Comparison of ENCODE assay signal across 22 cellular contexts in genomic region chr2:167333245-167333644, GRCh38. TPM values are rescaled to one million over a fixed set of nuclear protein-coding genes. Genes with fewer than 3 reads are reported as not detected.
DNase-seq lines count a peak whose midpoint lies in the region; ATAC-seq and TF ChIP-seq lines count a peak whose summit lies in the region.
"Had no signal": no experiment of that assay in that cellular context is flagged by ENCODE, and none has a peak within 500 bp of the region (broad histone marks: within the 10 kb centered on the region; RNA-seq: fewer than 3 reads in every experiment).

No MANE protein-coding gene starts in this region.

- peak; percentile 0 for DNase-seq in GM23248
- DNase-seq in choroid plexus epithelial cell (ENCODE audit: low read depth), result peak; percentile 26
- DNase-seq in mucosa of descending colon, result no peak
- DNase-seq: activated CD4-positive, alpha-beta T cell treated with anti-CD3 and anti-CD28 coated beads, Interleukin-2, amount 10 ng/mL, durations not matched to agents 24 days and 14 days; activated CD8-positive, alpha-beta memory T cell treated with anti-CD3 and anti-CD28 coated beads, Interleukin-2, amount 50 U/mL, for 48 hours; activated gamma-delta T cell; AML-193; amniotic stem cell; Caco-2; gastrocnemius medialis; GDM1; H7; MV-4-11; NCI-H2029 treated with DMSO at 0.1 percent for 48 hours; NCI-H748 treated with DMSO at 0.1 percent for 48 hours; testis had no signal

- H3F3A ChIP-seq in GM23248 (ENCODE audit: insufficient read depth) (no peaks in the 10 kb centered on the region), Loucy (ENCODE audit: low read depth) (no peaks in the 10 kb centered on the region)

- no peaks in the 10 kb centered on the region for H4K20me1 ChIP-seq in GM23248 (ENCODE audit: insufficient read depth)
- H4K20me1 ChIP-seq in Loucy (ENCODE audit: insufficient read depth, low read length, poor library complexity, severe bottlenecking), result no peaks in the 10 kb centered on the region

- H3K36me3 ChIP-seq in GM23248 (ENCODE audit: low read depth), result no peaks in the 10 kb centered on the region
- no peaks in the 10 kb centered on the region for H3K36me3 ChIP-seq in Loucy (ENCODE audit: insufficient read depth, low read length)
- no peaks in the 10 kb centered on the region for H3K36me3 ChIP-seq in mucosa of descending colon (ENCODE audit: low read depth)
- H3K36me3 ChIP-seq: gastrocnemius medialis had no signal

- H3K79me2 ChIP-seq in GM23248 (ENCODE audit: insufficient read depth) (no peaks in the 10 kb centered on the region), Loucy (ENCODE audit: insufficient read depth, low read length) (no peaks in the 10 kb centered on the region)

- TF ChIP-seq CTCF in Loucy (conservative IDR thresholded peaks at IDR 0.05; ENCODE audit: low read length) (peak; percentile 29; the same call in 1 of the 2 replicates), choroid plexus epithelial cell (conservative IDR thresholded peaks at IDR 0.05; ENCODE audit: low read depth, low read length) (peak; percentile 44), mucosa of descending colon (IDR thresholded peaks at IDR 0.05) (no peak)

- 54 to 60% methylated on average over 3 of the region's 3 CpGs for WGBS in GM23248 (ENCODE audit: low coverage in 1 of 2, low lambda C conversion rate in 2 of 2, missing lambda C conversion rate in 2 of 2), 2 experiments

- H3K4me2 ChIP-seq in GM23248 (ENCODE audit: unreplicated experiment), result no peak overlapping the region
- H3K4me2 ChIP-seq in Loucy (ENCODE audit: low read depth, low read length, poor library complexity, severe bottlenecking), result no peak overlapping the region
- H3K4me2 ChIP-seq: smooth muscle cell had no signal

- H3K27me3 ChIP-seq in GM23248 (replicated peaks; ENCODE audit: insufficient read depth) (no peaks in the 10 kb centered on the region), Loucy (ENCODE audit: insufficient read depth, low read length, poor library complexity, severe bottlenecking) (no peaks in the 10 kb centered on the region)
- H3K27me3 ChIP-seq: gastrocnemius medialis, testis had no signal

- H3K9ac ChIP-seq in GM23248 (no peak overlapping the region), Loucy (ENCODE audit: low read depth, low read length, poor library complexity, severe bottlenecking) (no peak overlapping the region)

- H3K4me1 ChIP-seq in GM23248 (ENCODE audit: insufficient read depth) (no peaks in the 10 kb centered on the region), Loucy (ENCODE audit: insufficient read depth, low read length, poor library complexity, severe bottlenecking) (no peaks in the 10 kb centered on the region), mucosa of descending colon (ENCODE audit: low read depth) (peaks cover 29% of the 10 kb centered on the region)
- H3K4me1 ChIP-seq: Caco-2, gastrocnemius medialis, testis had no signal

- H3K27ac ChIP-seq in GM23248, result no peak overlapping the region
- H3K27ac ChIP-seq: gastrocnemius medialis, testis had no signal

- H2AFZ ChIP-seq in GM23248 (no peak overlapping the region), Loucy (ENCODE audit: low read length) (no peak overlapping the region)

- ATAC-seq in mucosa of descending colon (peak; percentile 44), HG02798 (IDR thresholded peaks at IDR 0.05; ENCODE audit: poor library complexity, unreplicated experiment) (no peak), HG02759 (IDR thresholded peaks at IDR 0.05; ENCODE audit: unreplicated experiment) (no peak), GM19328 (IDR thresholded peaks at IDR 0.05; ENCODE audit: unreplicated experiment) (no peak), HG03432 (IDR thresholded peaks at IDR 0.05; ENCODE audit: unreplicated experiment) (no peak)
- ATAC-seq: gastrocnemius medialis had no signal

- no peaks in the 10 kb centered on the region for H3K9me3 ChIP-seq in GM23248 (ENCODE audit: low read depth)
- no peaks in the 10 kb centered on the region for H3K9me3 ChIP-seq in Loucy (ENCODE audit: insufficient read depth, low read depth, low read length)
- H3K9me3 ChIP-seq in mucosa of descending colon, result no peaks in the 10 kb centered on the region
- H3K9me3 ChIP-seq: Caco-2, gastrocnemius medialis, testis had no signal

- in situ Hi-C loops in GM23248 (cut with MboI), result no loop called here

- H3K4me3 ChIP-seq in GM23248 (no peak overlapping the region), Loucy (ENCODE audit: low read length, poor library complexity, severe bottlenecking) (no peak overlapping the region), choroid plexus epithelial cell (ENCODE audit: low read depth, low read length) (no peak overlapping the region), mucosa of descending colon (no peak overlapping the region)
- H3K4me3 ChIP-seq: gastrocnemius medialis, smooth muscle cell, testis had no signal

- intact Hi-C loops in mucosa of descending colon (cut with DNase I, micrococcal nuclease), result no loop called here

- H3K9me2 ChIP-seq in GM23248 (ENCODE audit: insufficient read depth) (no peaks in the 10 kb centered on the region), Loucy (replicated peaks; ENCODE audit: low read depth, low read length) (no peaks in the 10 kb centered on the region)

RNA-seq across cellular contexts. Expression of gene B3GALT1, which starts 40.4 kb away (rescaled TPM):
- total RNA-seq in GM23248 (2014; rRNA removed; shearing (Covaris generic)), result not detected in 2 replicates
- not detected in 2 replicates for polyA plus RNA-seq in GM23248 (2016; fragmentation: Nextera tagmentation; extraction: Ambion mirVana)
- total RNA-seq in mucosa of descending colon, result 10 to 100 TPM in 1 of 3 donors, 1 to 10 TPM in 2; 7.6 to 25.6 (median 7.8) TPM
- total RNA-seq: activated CD4-positive, alpha-beta T cell treated with anti-CD3 and anti-CD28 coated beads, Interleukin-2, amount 10 ng/mL, durations not matched to agents 24 days and 14 days; Caco-2 had no signal

Comparison
In these comparisons a context has a peak if more than half of its experiments do, and no peak if none do; other contexts are left out.
1. DNase-seq: peak in GM23248 (single experiment) and choroid plexus epithelial cell (single experiment); none in mucosa of descending colon (0 of 3).